ENCODE assay signal across 8 cellular contexts in the genomic region with DNA sequence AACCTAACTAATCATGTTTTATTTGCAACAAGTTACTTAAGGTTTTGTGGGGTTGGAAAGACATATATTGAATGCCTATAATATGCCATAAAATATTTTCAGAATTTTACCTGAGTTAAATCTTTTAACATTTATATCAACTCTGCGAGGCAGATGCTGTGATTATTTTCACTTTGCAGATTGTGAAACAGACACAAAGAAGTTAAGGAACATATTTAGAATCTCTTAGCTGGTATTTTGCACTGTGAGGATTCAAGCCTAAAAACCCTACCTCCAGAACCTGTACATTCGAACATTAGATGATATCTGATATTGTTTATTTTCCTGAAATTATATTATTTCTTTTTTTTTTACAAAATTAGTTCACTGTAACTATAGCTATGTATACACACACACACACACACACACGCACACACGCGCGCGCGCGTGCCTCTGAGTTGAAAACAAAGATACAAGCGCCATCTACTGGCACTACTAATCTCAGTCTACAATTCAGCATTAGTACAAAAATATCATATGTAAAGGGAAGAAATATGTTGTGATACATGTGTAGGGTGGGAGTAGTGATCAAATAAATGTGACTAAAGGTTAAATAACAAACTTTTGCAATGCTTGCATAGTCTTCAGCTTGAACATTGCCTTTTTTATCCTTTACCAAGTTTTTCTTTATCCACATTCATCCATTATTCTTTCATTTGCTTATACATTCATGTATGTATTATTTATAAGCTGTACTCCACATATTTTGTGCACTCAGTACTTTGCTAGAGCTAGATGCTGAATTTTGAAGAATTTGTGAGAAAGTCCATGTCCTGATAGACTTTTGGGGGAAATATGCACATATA.
DNase-seq lines count a peak whose midpoint lies in the region; ATAC-seq and TF ChIP-seq lines count a peak whose summit lies in the region.

No MANE protein-coding gene starts in this region.

- peak overlapping the region; percentile 20 for H2AFZ ChIP-seq in hepatocyte

- DNase-seq in NCI-H1417 (lab: John Stamatoyannopoulos, UW), result peak; percentile 27 to 84 (median 53)
- peak; percentile 29 for DNase-seq in T-helper 2 cell treated with Interferon-gamma antibody and Interleukin-4, amounts not matched to agents 5 μg/mL and 100 μg/mL, for 36 hours (ENCODE audit: low spot score)
- peak in 46 of 58 donors; percentile 1 to 68 (median 16) for DNase-seq in anterior cingulate cortex (lab: John Stamatoyannopoulos, UW)
- peak; percentile 87 for DNase-seq in hepatocyte (ENCODE audit: low spot score)
- DNase-seq in skeletal muscle cell (ENCODE audit: low read depth), result peak; percentile 68
- DNase-seq in NCI-H128 (lab: John Stamatoyannopoulos, UW; ENCODE audit: unreplicated experiment), result no peak

- no peaks in the 10 kb centered on the region for H3K79me2 ChIP-seq in hepatocyte

- H3K9me2 ChIP-seq in hepatocyte (replicated peaks; ENCODE audit: insufficient read depth), result no peaks in the 10 kb centered on the region

- H3K4me3 ChIP-seq in hepatocyte (peak overlapping the region; percentile 5), skeletal muscle cell (ENCODE audit: low read depth, low read length) (peak overlapping the region; percentile 23)

- no peaks in the 10 kb centered on the region for H3K36me3 ChIP-seq in hepatocyte (replicated peaks; ENCODE audit: insufficient read depth, low read depth)

- H3K4me2 ChIP-seq in hepatocyte, result peak overlapping the region; percentile 68

- H3K36me3 Mint-ChIP-seq in T-helper 2 cell treated with Interferon-gamma antibody and Interleukin-4, amounts not matched to agents 5 μg/mL and 100 μg/mL, for 36 hours (ENCODE audit: low read depth), result no peaks in the 10 kb centered on the region

- WGBS in hepatocyte (ENCODE audit: low lambda C conversion rate, missing lambda C conversion rate), result 5% methylated on average over 10 of the region's 10 CpGs

- TF ChIP-seq CTCF in GM12872 (IDR thresholded peaks at IDR 0.05; ENCODE audit: insufficient read depth, low read depth, low read length) (peak; percentile 53; the same call in 2 of the 3 replicates), hepatocyte (IDR thresholded peaks at IDR 0.05; ENCODE audit: poor library complexity) (peak; percentile 89)

- H4K20me1 ChIP-seq in hepatocyte (ENCODE audit: insufficient read depth, poor library complexity, severe bottlenecking), result no peaks in the 10 kb centered on the region

- no peak overlapping the region for H3K27ac ChIP-seq in hepatocyte

- H3K4me1 ChIP-seq in hepatocyte (ENCODE audit: insufficient read depth), result no peaks in the 10 kb centered on the region

- no peaks in the 10 kb centered on the region for H3K9me3 Mint-ChIP-seq in T-helper 2 cell treated with Interferon-gamma antibody and Interleukin-4, amounts not matched to agents 5 μg/mL and 100 μg/mL, for 36 hours

- no peak overlapping the region for H3K27ac Mint-ChIP-seq in T-helper 2 cell treated with Interferon-gamma antibody and Interleukin-4, amounts not matched to agents 5 μg/mL and 100 μg/mL, for 36 hours

- ATAC-seq in HG02642 (IDR thresholded peaks at IDR 0.05; ENCODE audit: poor library complexity, unreplicated experiment), result peak; percentile 84

- no peaks in the 10 kb centered on the region for H3K4me1 Mint-ChIP-seq in T-helper 2 cell treated with Interferon-gamma antibody and Interleukin-4, amounts not matched to agents 5 μg/mL and 100 μg/mL, for 36 hours (ENCODE audit: low read depth)

- no peak overlapping the region for H3K4me3 Mint-ChIP-seq in T-helper 2 cell treated with Interferon-gamma antibody and Interleukin-4, amounts not matched to agents 5 μg/mL and 100 μg/mL, for 36 hours

- no peaks in the 10 kb centered on the region for H3K27me3 Mint-ChIP-seq in T-helper 2 cell treated with Interferon-gamma antibody and Interleukin-4, amounts not matched to agents 5 μg/mL and 100 μg/mL, for 36 hours (ENCODE audit: low read depth)

- no peaks in the 10 kb centered on the region for H3K27me3 ChIP-seq in hepatocyte

- no peaks in the 10 kb centered on the region for H3K9me3 ChIP-seq in hepatocyte (ENCODE audit: low read depth)
